ENCODE assay signal across 8 cellular contexts in the genomic region with DNA sequence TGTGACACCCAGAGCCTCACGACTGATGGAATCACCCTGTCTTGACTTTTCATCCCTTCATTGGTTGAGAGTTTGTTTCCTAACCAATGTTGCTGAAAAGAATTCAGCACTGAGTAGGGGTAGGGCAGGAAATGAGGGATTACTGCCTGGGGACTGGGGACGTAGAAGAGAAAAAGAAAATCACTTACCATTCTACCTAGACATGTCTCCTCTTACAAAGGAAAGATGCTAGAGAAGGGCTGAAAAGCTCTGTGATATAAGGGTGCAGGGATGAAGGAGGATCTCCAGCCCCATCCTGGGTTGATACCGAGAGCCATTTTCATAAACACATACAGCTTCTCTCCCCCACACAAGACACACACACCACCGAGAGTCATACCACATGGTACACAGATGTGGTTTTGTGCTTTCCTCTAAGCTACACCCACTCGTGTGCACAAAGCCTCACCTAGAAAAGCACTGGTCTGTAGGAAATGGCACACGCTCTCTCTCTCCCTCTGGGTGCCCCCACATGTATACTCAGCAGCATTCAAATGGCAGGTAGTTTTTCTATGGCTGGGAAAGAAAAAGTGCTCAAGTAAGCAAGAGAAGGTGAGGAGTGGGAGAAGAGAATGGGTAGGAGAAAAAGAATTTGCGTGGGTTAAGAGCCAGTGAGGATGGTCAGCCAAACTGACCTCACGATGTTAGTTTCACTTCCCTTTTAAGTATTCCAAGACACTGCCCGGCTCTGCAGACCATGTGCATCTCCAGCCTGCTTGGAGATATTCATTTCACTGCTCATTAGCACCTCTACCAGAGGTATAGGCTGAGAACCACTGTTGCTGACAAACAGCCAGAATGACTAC.
DNase-seq lines count a peak whose midpoint lies in the region; ATAC-seq, FAIRE-seq and TF ChIP-seq lines count a peak whose summit lies in the region.

No MANE protein-coding gene starts in this region.

- H3K36me3 Mint-ChIP-seq in central memory CD8-positive, alpha-beta T cell (ENCODE audit: insufficient read depth) = no peaks in the 10 kb centered on the region
- no peaks in the 10 kb centered on the region for H3K36me3 Mint-ChIP-seq in neural progenitor cell

- H3K27ac ChIP-seq in neural progenitor cell = no peak overlapping the region

- TF ChIP-seq CTCF in Loucy (conservative IDR thresholded peaks at IDR 0.05; ENCODE audit: low read length) (no peak), neural progenitor cell (IDR thresholded peaks at IDR 0.05) (no peak)

- ATAC-seq in central memory CD8-positive, alpha-beta T cell (replicated peaks; ENCODE audit: extremely low read depth, poor library complexity, severe bottlenecking) = peak; percentile 93
- no peak for ATAC-seq in GM18861 (IDR thresholded peaks at IDR 0.05; ENCODE audit: unreplicated experiment)

- H3K79me2 ChIP-seq in Loucy (ENCODE audit: insufficient read depth, low read length) (no peaks in the 10 kb centered on the region), neural progenitor cell (ENCODE audit: low read depth) (no peaks in the 10 kb centered on the region)

- no peaks in the 10 kb centered on the region for H3K36me3 ChIP-seq in Loucy (ENCODE audit: insufficient read depth, low read length)
- no peaks in the 10 kb centered on the region for H3K36me3 ChIP-seq in neural progenitor cell

- no peaks in the 10 kb centered on the region for H3K27me3 Mint-ChIP-seq in central memory CD8-positive, alpha-beta T cell
- no peaks in the 10 kb centered on the region for H3K27me3 Mint-ChIP-seq in neural progenitor cell (ENCODE audit: insufficient read depth, low read depth)

- H3K27me3 ChIP-seq in Loucy (ENCODE audit: insufficient read depth, low read length, poor library complexity, severe bottlenecking) = no peaks in the 10 kb centered on the region
- no peaks in the 10 kb centered on the region for H3K27me3 ChIP-seq in neural progenitor cell

- H3K9me3 Mint-ChIP-seq in central memory CD8-positive, alpha-beta T cell = no peaks in the 10 kb centered on the region
- H3K9me3 Mint-ChIP-seq in neural progenitor cell = no peaks in the 10 kb centered on the region

- DNase-seq in GM19240 (ENCODE audit: insufficient read length, low spot score) (peak; percentile 2), neural progenitor cell (ENCODE audit: low spot score) (peak; percentile 20), nucleus accumbens (lab: John Stamatoyannopoulos, UW) (no peak), frontal cortex (ENCODE audit: low spot score in 2 of 2) (no peak), NK-92 (lab: John Stamatoyannopoulos, UW; ENCODE audit: unreplicated experiment) (no peak)
- no peak for DNase-seq in central memory CD8-positive, alpha-beta T cell (ENCODE audit: low spot score in 2 of 2)

- peak overlapping the region; percentile 59 for H3K4me3 Mint-ChIP-seq in central memory CD8-positive, alpha-beta T cell
- H3K4me3 Mint-ChIP-seq in neural progenitor cell = no peak overlapping the region

- H3K4me1 ChIP-seq in Loucy (ENCODE audit: insufficient read depth, low read length, poor library complexity, severe bottlenecking) = no peaks in the 10 kb centered on the region
- peaks cover 24% of the 10 kb centered on the region for H3K4me1 ChIP-seq in neural progenitor cell

- no peak for FAIRE-seq in frontal cortex (lab: Jason Lieb, UNC)

- no peaks in the 10 kb centered on the region for H3K9me3 ChIP-seq in Loucy (ENCODE audit: insufficient read depth, low read depth, low read length)
- H3K9me3 ChIP-seq in neural progenitor cell (ENCODE audit: low read depth) = no peaks in the 10 kb centered on the region

- H3K4me1 Mint-ChIP-seq in central memory CD8-positive, alpha-beta T cell = peaks cover 11% of the 10 kb centered on the region
- H3K4me1 Mint-ChIP-seq in neural progenitor cell = peaks cover 20% of the 10 kb centered on the region

- no peak overlapping the region for H3K4me3 ChIP-seq in Loucy (ENCODE audit: low read length, poor library complexity, severe bottlenecking)
- H3K4me3 ChIP-seq in neural progenitor cell = no peak overlapping the region

- H4K20me1 ChIP-seq in Loucy (ENCODE audit: insufficient read depth, low read length, poor library complexity, severe bottlenecking) = no peaks in the 10 kb centered on the region
- no peaks in the 10 kb centered on the region for H4K20me1 ChIP-seq in neural progenitor cell (ENCODE audit: low read depth)

- no peaks in the 10 kb centered on the region for H3F3A ChIP-seq in Loucy (ENCODE audit: low read depth)
- peaks cover 4% of the 10 kb centered on the region for H3F3A ChIP-seq in neural progenitor cell (ENCODE audit: low read depth)

- H3K9me2 ChIP-seq in Loucy (replicated peaks; ENCODE audit: low read depth, low read length) = no peaks in the 10 kb centered on the region

- peak overlapping the region; percentile 6 for H3K4me2 ChIP-seq in Loucy (ENCODE audit: low read depth, low read length, poor library complexity, severe bottlenecking)
- no peak overlapping the region for H3K4me2 ChIP-seq in neural progenitor cell

- peak overlapping the region; percentile 44 for H3K27ac Mint-ChIP-seq in central memory CD8-positive, alpha-beta T cell (ENCODE audit: low read depth)
- H3K27ac Mint-ChIP-seq in neural progenitor cell = no peak overlapping the region

- H2AFZ ChIP-seq in Loucy (ENCODE audit: low read length) (peak overlapping the region; percentile 19; the same call in 1 of the 2 replicates), neural progenitor cell (replicated peaks) (no peak overlapping the region)

- H3K9ac ChIP-seq in Loucy (ENCODE audit: low read depth, low read length, poor library complexity, severe bottlenecking) = no peak overlapping the region
- H3K9ac ChIP-seq in neural progenitor cell = no peak overlapping the region

Comparison
In these comparisons a context has a peak if more than half of its experiments do, and no peak if none do; other contexts are left out.
1. DNase-seq: peak in GM19240 (single experiment) and neural progenitor cell (single experiment); none in central memory CD8-positive, alpha-beta T cell (0 of 2), nucleus accumbens (0 of 56), frontal cortex (0 of 2) and NK-92 (single experiment).